ENCODE assay signal across 11 cellular contexts in genomic region chr1:37753473-37754321, GRCh38. TPM values are rescaled to one million over a fixed set of nuclear protein-coding genes. Genes with fewer than 3 reads are reported as not detected.
DNase-seq lines count a peak whose midpoint lies in the region; ATAC-seq, FAIRE-seq and TF ChIP-seq lines count a peak whose summit lies in the region.
"Had no signal": no experiment of that assay in that cellular context is flagged by ENCODE, and none has a peak within 500 bp of the region (broad histone marks: within the 10 kb centered on the region; RNA-seq: fewer than 3 reads in every experiment).

No MANE protein-coding gene starts in this region.

- POLR2A ChIA-PET in A549 (lab: Yijun Ruan, JAX): no interaction called here

- TF ChIP-seq RAD21 in A549 (conservative IDR thresholded peaks at IDR 0.05 in 1 of 2, IDR thresholded peaks at IDR 0.05 in 1 of 2): no peak

- TF ChIP-seq CTCF in A549 (IDR thresholded peaks at IDR 0.05): no peak
- TF ChIP-seq CTCF in GM10266 (IDR thresholded peaks at IDR 0.05; ENCODE audit: control insufficient read depth, insufficient read depth, low read depth, missing control alignments): no peak
- no peak for TF ChIP-seq CTCF in kidney (IDR thresholded peaks at IDR 0.05; ENCODE audit: borderline replicate concordance, extremely low read depth, insufficient read depth)

- H3K4me1 ChIP-seq in A549: no peaks in the 10 kb centered on the region
- H3K4me1 ChIP-seq in kidney (ENCODE audit: control insufficient read depth in 1 of 2, insufficient read depth in 1 of 2, low read depth in 1 of 2, low read length in 2 of 2): no peaks in the 10 kb centered on the region

- 72% methylated on average over 24 of the region's 52 CpGs for WGBS in A549 (ENCODE audit: missing lambda C conversion rate)

- no peak overlapping the region; a peak in 2 of 6 replicates for H3K27ac ChIP-seq in A549
- no peak overlapping the region for H3K27ac ChIP-seq in kidney (ENCODE audit: low read depth in 2 of 2, low read length in 2 of 2)

- H3K4me2 ChIP-seq in A549: peak overlapping the region; percentile 71

- DNase-seq in A549 (ENCODE audit: low read depth in 1 of 2, low spot score in 1 of 2) (no peak), GM10266 (ENCODE audit: extremely low spot score) (peak; percentile 24), kidney (peak; percentile 67), cardiac septum (ENCODE audit: low spot score) (no peak), kidney glomerular epithelial cell (lab: John Stamatoyannopoulos, UW) (no peak)
- DNase-seq in activated T-cell treated with anti-CD3 and anti-CD28 coated beads, Interleukin-2, amount 50 U/mL, for 48 hours: peak; percentile 30 to 32
- DNase-seq: activated gamma-delta T cell treated with Interleukin-2 at 50 U/mL for 16 hours, T1000 had no signal

- no peak for TF ChIP-seq EP300 in A549 (IDR thresholded peaks at IDR 0.05)

- intact Hi-C loops in kidney (cut with DNase I) (no loop called here), cardiac septum (cut with DNase I) (no loop called here)

- no peak for TF ChIP-seq POLR2A in A549 (IDR thresholded peaks at IDR 0.05; ENCODE audit: low read length)

- no peaks in the 10 kb centered on the region for H3K36me3 ChIP-seq in kidney (ENCODE audit: control insufficient read depth in 1 of 2, insufficient read depth in 2 of 2, low read length in 2 of 2)

- CTCF ChIA-PET in A549 (lab: Yijun Ruan, JAX): interaction anchor here (1.5 kb wide), 1 partner anchor 9 kb away, joined by 4 read pairs; no protein-coding TSS in a partner anchor

- no peak for FAIRE-seq in A549 (lab: Jason Lieb, UNC)
- FAIRE-seq in kidney (lab: Jason Lieb, UNC): no peak

- H3K4me3 ChIP-seq in A549: peak overlapping the region; percentile 66; the same call in 2 of the 3 replicates
- no peak overlapping the region for H3K4me3 ChIP-seq in kidney (ENCODE audit: low read length in 2 of 2)

- H3K9ac ChIP-seq in kidney (ENCODE audit: low read length in 2 of 2): no peak overlapping the region

- no peaks in the 10 kb centered on the region for H3K9me3 ChIP-seq in A549
- H3K9me3 ChIP-seq in kidney (ENCODE audit: control insufficient read depth in 1 of 2, low read length in 2 of 2): no peaks in the 10 kb centered on the region

- ATAC-seq in A549 (no peak), HG03175 (IDR thresholded peaks at IDR 0.05; ENCODE audit: unreplicated experiment) (no peak), GM21528 (IDR thresholded peaks at IDR 0.05; ENCODE audit: low FRiP score, unreplicated experiment) (no peak)

TF ChIP-seq in A549, 52 proteins besides CTCF, POLR2A, EP300 and RAD21:
- TF ChIP-seq REST (IDR thresholded peaks at IDR 0.05) (no peak), NFE2L2 (conservative IDR thresholded peaks at IDR 0.05; ENCODE audit: low read length) (no peak), E2F6 (IDR thresholded peaks at IDR 0.05; ENCODE audit: borderline replicate concordance, low read depth) (no peak), RARB (CRISPR knock-in tag; IDR thresholded peaks at IDR 0.05) (no peak), MAX (IDR thresholded peaks at IDR 0.05) (no peak), NR3C1 (IDR thresholded peaks at IDR 0.05) (no peak), ZSCAN20 (CRISPR knock-in tag; IDR thresholded peaks at IDR 0.05) (no peak), TP53 (CRISPR knock-in tag; IDR thresholded peaks at IDR 0.05) (no peak), EHMT2 (IDR thresholded peaks at IDR 0.05; ENCODE audit: low read depth) (no peak), PHF8 (IDR thresholded peaks at IDR 0.05; ENCODE audit: borderline replicate concordance, low read depth) (no peak), FOXS1 (CRISPR knock-in tag; IDR thresholded peaks at IDR 0.05) (no peak), EHF (CRISPR knock-in tag; IDR thresholded peaks at IDR 0.05) (no peak), CBX8 (IDR thresholded peaks at IDR 0.05) (no peak), HES2 (IDR thresholded peaks at IDR 0.05) (no peak)

RNA-seq across cellular contexts. Expression of gene EPHA10, which starts 11.2 kb away (rescaled TPM):
- polyA plus RNA-seq in A549 (2011; rRNA removed) (0.35 and 0.65 TPM in 2 replicates), A549 (2017; fragmentation: RNase III; extraction: RNeasy Plus Mini Kit Qiagen cat#74134 plus additional on column Dnase treatment) (0.49 to 0.59 TPM (median 0.53 TPM) in 3 replicates), kidney (ENCODE audit: insufficient read depth, low read depth, low replicate concordance) (not detected)
- 0.69 and 1.1 TPM in 2 replicates for polyA plus RNA-seq in A549 (2012; cell fraction: cytosol; rRNA removed)
- polyA plus RNA-seq in A549 (2012; cell fraction: nucleus; rRNA removed): 2.2 and 3.6 TPM in 2 replicates
- polyA minus RNA-seq in A549 (2011; rRNA and poly(A)+ RNA removed): 0.58 and 0.97 TPM in 2 replicates
- total RNA-seq in kidney (0.88 TPM), cardiac septum (not detected)
- total RNA-seq: CD4-positive, CD25-positive, alpha-beta regulatory T cell had no signal
- polyA plus RNA-seq: CD4-positive, CD25-positive, alpha-beta regulatory T cell had no signal

RNA-seq across cellular contexts. Expression of gene MANEAL, which starts 40.0 kb away (rescaled TPM):
- polyA plus RNA-seq in A549 (2011; rRNA removed) (8.9 and 12.6 TPM in 2 replicates), A549 (2017; fragmentation: RNase III; extraction: RNeasy Plus Mini Kit Qiagen cat#74134 plus additional on column Dnase treatment) (13.8 to 15.5 TPM (median 15.5 TPM) in 3 replicates), kidney (ENCODE audit: insufficient read depth, low read depth, low replicate concordance) (4.6 TPM)
- 14.2 and 17.9 TPM in 2 replicates for polyA plus RNA-seq in A549 (2012; cell fraction: cytosol; rRNA removed)
- 13.3 and 15.5 TPM in 2 replicates for polyA plus RNA-seq in A549 (2012; cell fraction: nucleus; rRNA removed)
- 13.3 and 18.3 TPM in 2 replicates for polyA minus RNA-seq in A549 (2011; rRNA and poly(A)+ RNA removed)
- total RNA-seq in kidney (4.7 TPM), cardiac septum (2.1 TPM)

RNA-seq across cellular contexts. Expression of gene C1orf122, which starts 53.9 kb away (rescaled TPM):
- 21.3 and 24.2 TPM in 2 replicates for polyA plus RNA-seq in A549 (2011; rRNA removed)
- 38.5 and 50.3 TPM in 2 replicates for polyA plus RNA-seq in A549 (2012; cell fraction: cytosol; rRNA removed)
- 30.5 and 40.6 TPM in 2 replicates for polyA plus RNA-seq in A549 (2012; cell fraction: nucleus; rRNA removed)
- polyA plus RNA-seq in A549 (2017; fragmentation: RNase III; extraction: RNeasy Plus Mini Kit Qiagen cat#74134 plus additional on column Dnase treatment): 26.8 to 29.6 TPM (median 29.1 TPM) in 3 replicates
- polyA minus RNA-seq in A549 (2011; rRNA and poly(A)+ RNA removed): 6.2 and 6.8 TPM in 2 replicates
- total RNA-seq in kidney: 37.2 TPM
- polyA plus RNA-seq in kidney (ENCODE audit: insufficient read depth, low read depth, low replicate concordance): 147 TPM
- 52.1 TPM for total RNA-seq in cardiac septum

RNA-seq across cellular contexts. Expression of gene YRDC, which starts 54.3 kb away (rescaled TPM):
- polyA plus RNA-seq in A549 (2011; rRNA removed): 21.0 and 21.7 TPM in 2 replicates
- polyA plus RNA-seq in A549 (2012; cell fraction: cytosol; rRNA removed): 24.3 and 29.0 TPM in 2 replicates
- polyA plus RNA-seq in A549 (2012; cell fraction: nucleus; rRNA removed): 17.5 and 17.9 TPM in 2 replicates
- polyA plus RNA-seq in A549 (2017; fragmentation: RNase III; extraction: RNeasy Plus Mini Kit Qiagen cat#74134 plus additional on column Dnase treatment): 12.2 to 12.8 TPM (median 12.3 TPM) in 3 replicates
- polyA minus RNA-seq in A549 (2011; rRNA and poly(A)+ RNA removed): 11.7 and 15.3 TPM in 2 replicates
- total RNA-seq in kidney: 9.0 TPM
- 11.0 TPM for polyA plus RNA-seq in kidney (ENCODE audit: insufficient read depth, low read depth, low replicate concordance)
- 6.3 TPM for total RNA-seq in cardiac septum

Comparison
In these comparisons a context has a peak if more than half of its experiments do, and no peak if none do; other contexts are left out.
1. DNase-seq: peak in GM10266 (single experiment), activated T-cell treated with anti-CD3 and anti-CD28 coated beads, Interleukin-2, amount 50 U/mL, for 48 hours (2 of 2) and kidney (single experiment); none in A549 (0 of 2), cardiac septum (single experiment) and kidney glomerular epithelial cell (single experiment).